ENCODE assay signal across 1 cellular context in the genomic region with DNA sequence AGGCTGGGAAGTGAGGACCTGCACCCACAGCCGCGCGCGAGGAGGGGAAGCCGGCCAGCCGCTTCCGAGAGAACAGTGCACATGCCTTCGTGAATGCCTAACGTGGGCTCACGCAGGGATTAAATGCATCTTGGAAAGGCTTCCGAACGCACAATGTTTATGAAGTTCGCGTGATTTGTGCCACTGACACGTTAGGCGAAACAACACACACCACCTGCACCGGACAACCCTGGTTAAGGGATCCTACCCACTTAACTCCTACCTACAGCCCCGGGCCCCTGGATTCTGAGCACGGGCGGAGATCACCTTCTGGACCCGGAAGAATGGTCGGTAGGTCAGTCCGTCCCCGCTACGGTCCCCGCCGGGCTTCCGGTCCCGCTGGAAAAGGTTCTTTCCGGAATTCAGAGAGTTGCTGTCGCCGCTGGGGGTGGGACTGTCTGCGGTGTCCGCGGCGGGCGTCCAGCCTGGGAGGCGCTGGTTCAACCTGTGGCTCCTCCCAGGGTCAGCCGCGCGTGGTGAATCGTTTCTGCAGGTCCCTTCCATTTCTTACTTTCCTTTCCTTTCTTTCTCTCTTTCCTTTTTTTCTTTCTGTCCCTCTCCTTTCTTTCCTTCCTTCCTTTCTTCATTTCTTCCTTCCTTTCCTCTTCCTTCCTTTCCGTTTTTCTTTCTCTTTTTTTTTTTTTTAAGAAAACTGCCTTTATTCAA.
A peak's percentile ranks its signal among the peaks of the same experiment; 100 is the strongest.
TF ChIP-seq lines count a peak whose summit lies in the region.

MTIF2 (minus strand) TSS at position 325 of the 705 bp plus-strand sequence. CDS start 5,373 bp downstream, outside the sequence.

TF ChIP-seq in HepG2, 621 proteins besides CTCF, POLR2A, EP300 and RAD21 (continued from another document and continues in another):
- TF ChIP-seq LBX2 (CRISPR knock-in tag; IDR thresholded peaks at IDR 0.05; ENCODE audit: borderline replicate concordance), result peak; percentile 65; the same call in 1 of the 2 replicates
- TF ChIP-seq ZNF329 (CRISPR knock-in tag; IDR thresholded peaks at IDR 0.05; ENCODE audit: low read depth), result peak; percentile 61
- no peak for TF ChIP-seq SP1 (IDR thresholded peaks at IDR 0.05)
- peak; percentile 93 for TF ChIP-seq SP1 (CRISPR knock-in tag; IDR thresholded peaks at IDR 0.05)
- TF ChIP-seq, protein P1, sequence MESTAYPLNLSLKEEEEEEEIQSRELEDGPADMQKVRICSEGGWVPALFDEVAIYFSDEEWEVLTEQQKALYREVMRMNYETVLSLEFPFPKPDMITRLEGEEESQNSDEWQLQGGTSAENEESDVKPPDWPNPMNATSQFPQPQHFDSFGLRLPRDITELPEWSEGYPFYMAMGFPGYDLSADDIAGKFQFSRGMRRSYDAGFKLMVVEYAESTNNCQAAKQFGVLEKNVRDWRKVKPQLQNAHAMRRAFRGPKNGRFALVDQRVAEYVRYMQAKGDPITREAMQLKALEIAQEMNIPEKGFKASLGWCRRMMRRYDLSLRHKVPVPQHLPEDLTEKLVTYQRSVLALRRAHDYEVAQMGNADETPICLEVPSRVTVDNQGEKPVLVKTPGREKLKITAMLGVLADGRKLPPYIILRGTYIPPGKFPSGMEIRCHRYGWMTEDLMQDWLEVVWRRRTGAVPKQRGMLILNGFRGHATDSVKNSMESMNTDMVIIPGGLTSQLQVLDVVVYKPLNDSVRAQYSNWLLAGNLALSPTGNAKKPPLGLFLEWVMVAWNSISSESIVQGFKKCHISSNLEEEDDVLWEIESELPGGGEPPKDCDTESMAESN (CRISPR knock-in tag; conservative IDR thresholded peaks at IDR 0.05), result peak; percentile 96
- TF ChIP-seq ZNF3 (CRISPR knock-in tag; IDR thresholded peaks at IDR 0.05), result no peak
- TF ChIP-seq HNRNPUL1 (IDR thresholded peaks at IDR 0.05; ENCODE audit: low read depth, low read length), result no peak
- TF ChIP-seq, protein P2, sequence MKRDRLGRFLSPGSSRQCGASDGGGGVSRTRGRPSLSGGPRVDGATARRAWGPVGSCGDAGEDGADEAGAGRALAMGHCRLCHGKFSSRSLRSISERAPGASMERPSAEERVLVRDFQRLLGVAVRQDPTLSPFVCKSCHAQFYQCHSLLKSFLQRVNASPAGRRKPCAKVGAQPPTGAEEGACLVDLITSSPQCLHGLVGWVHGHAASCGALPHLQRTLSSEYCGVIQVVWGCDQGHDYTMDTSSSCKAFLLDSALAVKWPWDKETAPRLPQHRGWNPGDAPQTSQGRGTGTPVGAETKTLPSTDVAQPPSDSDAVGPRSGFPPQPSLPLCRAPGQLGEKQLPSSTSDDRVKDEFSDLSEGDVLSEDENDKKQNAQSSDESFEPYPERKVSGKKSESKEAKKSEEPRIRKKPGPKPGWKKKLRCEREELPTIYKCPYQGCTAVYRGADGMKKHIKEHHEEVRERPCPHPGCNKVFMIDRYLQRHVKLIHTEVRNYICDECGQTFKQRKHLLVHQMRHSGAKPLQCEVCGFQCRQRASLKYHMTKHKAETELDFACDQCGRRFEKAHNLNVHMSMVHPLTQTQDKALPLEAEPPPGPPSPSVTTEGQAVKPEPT (CRISPR knock-in tag; IDR thresholded peaks at IDR 0.05; ENCODE audit: low read depth), result peak; percentile 81; the same call in 1 of the 2 replicates
- no peak for TF ChIP-seq ZNF7 (CRISPR knock-in tag; IDR thresholded peaks at IDR 0.05)
- peak; percentile 99 for TF ChIP-seq FOXC1 (CRISPR knock-in tag; IDR thresholded peaks at IDR 0.05; ENCODE audit: borderline replicate concordance)
- no peak for TF ChIP-seq CENPX (CRISPR knock-in tag; IDR thresholded peaks at IDR 0.05)
- peak; percentile 67; the same call in 1 of the 2 replicates for TF ChIP-seq ZBTB8A (CRISPR knock-in tag; IDR thresholded peaks at IDR 0.05; ENCODE audit: borderline replicate concordance, low read depth)
- TF ChIP-seq HMG20A (CRISPR knock-in tag; IDR thresholded peaks at IDR 0.05; ENCODE audit: borderline replicate concordance), result peak; percentile 67
- no peak for TF ChIP-seq ZNF235 (CRISPR knock-in tag; IDR thresholded peaks at IDR 0.05; ENCODE audit: borderline replicate concordance)
- peak; percentile 88 for TF ChIP-seq FOXO1 (CRISPR knock-in tag; IDR thresholded peaks at IDR 0.05)
- TF ChIP-seq, protein P3, sequence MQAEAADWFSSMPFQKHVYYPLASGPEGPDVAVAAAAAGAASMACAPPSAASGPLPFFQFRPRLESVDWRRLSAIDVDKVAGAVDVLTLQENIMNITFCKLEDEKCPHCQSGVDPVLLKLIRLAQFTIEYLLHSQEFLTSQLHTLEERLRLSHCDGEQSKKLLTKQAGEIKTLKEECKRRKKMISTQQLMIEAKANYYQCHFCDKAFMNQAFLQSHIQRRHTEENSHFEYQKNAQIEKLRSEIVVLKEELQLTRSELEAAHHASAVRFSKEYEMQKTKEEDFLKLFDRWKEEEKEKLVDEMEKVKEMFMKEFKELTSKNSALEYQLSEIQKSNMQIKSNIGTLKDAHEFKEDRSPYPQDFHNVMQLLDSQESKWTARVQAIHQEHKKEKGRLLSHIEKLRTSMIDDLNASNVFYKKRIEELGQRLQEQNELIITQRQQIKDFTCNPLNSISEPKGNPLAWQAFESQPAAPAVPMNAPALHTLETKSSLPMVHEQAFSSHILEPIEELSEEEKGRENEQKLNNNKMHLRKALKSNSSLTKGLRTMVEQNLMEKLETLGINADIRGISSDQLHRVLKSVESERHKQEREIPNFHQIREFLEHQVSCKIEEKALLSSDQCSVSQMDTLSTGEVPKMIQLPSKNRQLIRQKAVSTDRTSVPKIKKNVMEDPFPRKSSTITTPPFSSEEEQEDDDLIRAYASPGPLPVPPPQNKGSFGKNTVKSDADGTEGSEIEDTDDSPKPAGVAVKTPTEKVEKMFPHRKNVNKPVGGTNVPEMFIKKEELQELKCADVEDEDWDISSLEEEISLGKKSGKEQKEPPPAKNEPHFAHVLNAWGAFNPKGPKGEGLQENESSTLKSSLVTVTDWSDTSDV (CRISPR knock-in tag; IDR thresholded peaks at IDR 0.05), result peak; percentile 21; the same call in 1 of the 2 replicates
- peak; percentile 78; the same call in 1 of the 2 replicates for TF ChIP-seq IRX3 (CRISPR knock-in tag; IDR thresholded peaks at IDR 0.05; ENCODE audit: borderline replicate concordance, low read depth)
- TF ChIP-seq LCORL (IDR thresholded peaks at IDR 0.05), result 0 out of 2 replicates have a peak, but pooled peaks have one; percentile 29
- peak; percentile 97 for TF ChIP-seq LCORL (CRISPR knock-in tag; IDR thresholded peaks at IDR 0.05)
- peak; percentile 77; the same call in 1 of the 2 replicates for TF ChIP-seq GLI4 (CRISPR knock-in tag; IDR thresholded peaks at IDR 0.05; ENCODE audit: borderline replicate concordance)
- TF ChIP-seq, protein P4, sequence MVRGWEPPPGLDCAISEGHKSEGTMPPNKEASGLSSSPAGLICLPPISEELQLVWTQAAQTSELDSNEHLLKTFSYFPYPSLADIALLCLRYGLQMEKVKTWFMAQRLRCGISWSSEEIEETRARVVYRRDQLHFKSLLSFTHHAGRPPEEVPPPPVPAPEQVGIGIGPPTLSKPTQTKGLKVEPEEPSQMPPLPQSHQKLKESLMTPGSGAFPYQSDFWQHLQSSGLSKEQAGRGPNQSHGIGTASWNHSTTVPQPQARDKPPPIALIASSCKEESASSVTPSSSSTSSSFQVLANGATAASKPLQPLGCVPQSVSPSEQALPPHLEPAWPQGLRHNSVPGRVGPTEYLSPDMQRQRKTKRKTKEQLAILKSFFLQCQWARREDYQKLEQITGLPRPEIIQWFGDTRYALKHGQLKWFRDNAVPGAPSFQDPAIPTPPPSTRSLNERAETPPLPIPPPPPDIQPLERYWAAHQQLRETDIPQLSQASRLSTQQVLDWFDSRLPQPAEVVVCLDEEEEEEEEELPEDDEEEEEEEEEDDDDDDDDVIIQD (CRISPR knock-in tag; IDR thresholded peaks at IDR 0.05; ENCODE audit: low read depth), result peak; percentile 89
- TF ChIP-seq JUNB (CRISPR knock-in tag; IDR thresholded peaks at IDR 0.05; ENCODE audit: borderline replicate concordance), result no peak; the same call in 1 of the 2 replicates
- TF ChIP-seq GPBP1L1 (CRISPR knock-in tag; IDR thresholded peaks at IDR 0.05), result no peak
- TF ChIP-seq SAFB2 (CRISPR knock-in tag; IDR thresholded peaks at IDR 0.05; ENCODE audit: borderline replicate concordance, low read depth), result peak; percentile 97
- peak; percentile 55; the same call in 1 of the 2 replicates for TF ChIP-seq RNF2 (conservative IDR thresholded peaks at IDR 0.05; ENCODE audit: low read depth)
- TF ChIP-seq U2AF2 (IDR thresholded peaks at IDR 0.05; ENCODE audit: low read depth, low read length), result peak; percentile 99
- TF ChIP-seq ZNF552 (CRISPR knock-in tag; IDR thresholded peaks at IDR 0.05; ENCODE audit: borderline replicate concordance), result peak; percentile 95
- TF ChIP-seq RORA (CRISPR knock-in tag; IDR thresholded peaks at IDR 0.05), result 0 out of 2 replicates have a peak, but pooled peaks have one; percentile 64
- TF ChIP-seq ZNF878 (CRISPR knock-in tag; IDR thresholded peaks at IDR 0.05), result peak; percentile 99
- no peak for TF ChIP-seq ZNF17 (CRISPR knock-in tag; IDR thresholded peaks at IDR 0.05)
- peak; percentile 90 for TF ChIP-seq RXRB (CRISPR knock-in tag; IDR thresholded peaks at IDR 0.05; ENCODE audit: borderline replicate concordance)
- TF ChIP-seq ZNF83 (CRISPR knock-in tag; IDR thresholded peaks at IDR 0.05; ENCODE audit: borderline replicate concordance), result peak; percentile 93; the same call in 1 of the 2 replicates
- peak; percentile 87; the same call in 1 of the 2 replicates for TF ChIP-seq AHR (CRISPR knock-in tag; IDR thresholded peaks at IDR 0.05)
- peak; percentile 99 for TF ChIP-seq KDM3A (CRISPR knock-in tag; IDR thresholded peaks at IDR 0.05; ENCODE audit: low read depth)
- TF ChIP-seq TCF12 (IDR thresholded peaks at IDR 0.05), result no peak
- peak; percentile 86; the same call in 1 of the 2 replicates for TF ChIP-seq TCF12 (CRISPR knock-in tag; IDR thresholded peaks at IDR 0.05)
- no peak for TF ChIP-seq SYNCRIP (IDR thresholded peaks at IDR 0.05; ENCODE audit: insufficient read depth, low read depth, low read length)
- TF ChIP-seq ZNF619 (CRISPR knock-in tag; IDR thresholded peaks at IDR 0.05), result peak; percentile 100
- TF ChIP-seq, protein P5, sequence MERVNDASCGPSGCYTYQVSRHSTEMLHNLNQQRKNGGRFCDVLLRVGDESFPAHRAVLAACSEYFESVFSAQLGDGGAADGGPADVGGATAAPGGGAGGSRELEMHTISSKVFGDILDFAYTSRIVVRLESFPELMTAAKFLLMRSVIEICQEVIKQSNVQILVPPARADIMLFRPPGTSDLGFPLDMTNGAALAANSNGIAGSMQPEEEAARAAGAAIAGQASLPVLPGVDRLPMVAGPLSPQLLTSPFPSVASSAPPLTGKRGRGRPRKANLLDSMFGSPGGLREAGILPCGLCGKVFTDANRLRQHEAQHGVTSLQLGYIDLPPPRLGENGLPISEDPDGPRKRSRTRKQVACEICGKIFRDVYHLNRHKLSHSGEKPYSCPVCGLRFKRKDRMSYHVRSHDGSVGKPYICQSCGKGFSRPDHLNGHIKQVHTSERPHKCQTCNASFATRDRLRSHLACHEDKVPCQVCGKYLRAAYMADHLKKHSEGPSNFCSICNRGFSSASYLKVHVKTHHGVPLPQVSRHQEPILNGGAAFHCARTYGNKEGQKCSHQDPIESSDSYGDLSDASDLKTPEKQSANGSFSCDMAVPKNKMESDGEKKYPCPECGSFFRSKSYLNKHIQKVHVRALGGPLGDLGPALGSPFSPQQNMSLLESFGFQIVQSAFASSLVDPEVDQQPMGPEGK (CRISPR knock-in tag; IDR thresholded peaks at IDR 0.05), result peak; percentile 95
- 0 out of 2 replicates have a peak, but pooled peaks have one; percentile 29 for TF ChIP-seq NFE2 (CRISPR knock-in tag; IDR thresholded peaks at IDR 0.05)
- TF ChIP-seq ZNF230 (CRISPR knock-in tag; IDR thresholded peaks at IDR 0.05), result peak; percentile 96
- peak; percentile 98 for TF ChIP-seq SRY (CRISPR knock-in tag; IDR thresholded peaks at IDR 0.05)
- 0 out of 2 replicates have a peak, but pooled peaks have one; percentile 23 for TF ChIP-seq ISX (CRISPR knock-in tag; conservative IDR thresholded peaks at IDR 0.05)
- TF ChIP-seq ETV6 (CRISPR knock-in tag; conservative IDR thresholded peaks at IDR 0.05), result peak; percentile 92; the same call in 1 of the 2 replicates
- TF ChIP-seq ZFYVE20 (CRISPR knock-in tag; IDR thresholded peaks at IDR 0.05; ENCODE audit: borderline replicate concordance, low read depth), result no peak
- TF ChIP-seq ZNF546 (CRISPR knock-in tag; conservative IDR thresholded peaks at IDR 0.05), result peak; percentile 49; the same call in 1 of the 2 replicates
- TF ChIP-seq ZNF101 (CRISPR knock-in tag; IDR thresholded peaks at IDR 0.05; ENCODE audit: borderline replicate concordance, low read depth), result no peak
- peak; percentile 99 for TF ChIP-seq XRCC5 (optimal IDR thresholded peaks at IDR 0.05; ENCODE audit: low read length)
- peak; percentile 94 for TF ChIP-seq RXRA (CRISPR knock-in tag; IDR thresholded peaks at IDR 0.05)
- TF ChIP-seq BORCS8-MEF2B (CRISPR knock-in tag; IDR thresholded peaks at IDR 0.05), result peak; percentile 96
- TF ChIP-seq ZNF577 (CRISPR knock-in tag; IDR thresholded peaks at IDR 0.05; ENCODE audit: borderline replicate concordance, low read depth), result no peak
- peak; percentile 98 for TF ChIP-seq HDAC2 (CRISPR knock-in tag; IDR thresholded peaks at IDR 0.05)
